12 cellular contexts compared by ENCODE assay signal in genomic region chr6:111971866-111972532, GRCh38.
A peak's percentile ranks its signal among the peaks of the same experiment; 100 is the strongest.
DNase-seq lines count a peak whose midpoint lies in the region; ATAC-seq and TF ChIP-seq lines count a peak whose summit lies in the region.
"Had no signal": no experiment of that assay in that cellular context is flagged by ENCODE, and none has a peak within 500 bp of the region (broad histone marks: within the 10 kb centered on the region; RNA-seq: fewer than 3 reads in every experiment).

No MANE protein-coding gene starts in this region.

- BruUV-seq in Caco-2 (replicated peaks; lab: Mats Ljungman, UMichigan) = no TSS peak

- H3K27ac ChIP-seq in left ventricle myocardium inferior (replicated peaks) (peak overlapping the region; percentile 76), left lung (peak overlapping the region; percentile 77 to 79), upper lobe of left lung (peak overlapping the region in 3 of 4 donors; percentile 71 to 79 (median 72))

- CTCF ChIA-PET in Caco-2 (lab: Charles Lee) = no interaction called here

- H3K4me1 Mint-ChIP-seq in activated naive CD8-positive, alpha-beta T cell (ENCODE audit: low read depth) = peaks cover 64% of the 10 kb centered on the region
- H3K4me1 Mint-ChIP-seq in Caco-2 (ENCODE audit: low read depth, unreplicated experiment) = peaks cover 11% of the 10 kb centered on the region
- H3K4me1 Mint-ChIP-seq: activated B cell treated with CpG ODN at 0.5 μM for 24 hours had no signal

- H3K4me1 ChIP-seq in left ventricle myocardium inferior = peaks cover 17% of the 10 kb centered on the region
- H3K4me1 ChIP-seq in left lung = peaks cover 0 to 35% of the 10 kb centered on the region in 2 donors
- peaks cover 15 to 19% (median 18%) of the 10 kb centered on the region in 4 donors for H3K4me1 ChIP-seq in upper lobe of left lung
- peaks cover 9% of the 10 kb centered on the region; the same call in 1 of the 2 replicates for H3K4me1 ChIP-seq in Caco-2

- peak overlapping the region; percentile 93 for H3K27ac Mint-ChIP-seq in activated naive CD8-positive, alpha-beta T cell
- H3K27ac Mint-ChIP-seq in Caco-2 (ENCODE audit: unreplicated experiment) = no peak overlapping the region
- H3K27ac Mint-ChIP-seq: activated B cell treated with CpG ODN at 0.5 μM for 24 hours had no signal

- no peaks in the 10 kb centered on the region for H3K9me3 Mint-ChIP-seq in activated naive CD8-positive, alpha-beta T cell (ENCODE audit: low read depth)
- H3K9me3 Mint-ChIP-seq in Caco-2 (ENCODE audit: unreplicated experiment) = no peaks in the 10 kb centered on the region
- H3K9me3 Mint-ChIP-seq: activated B cell treated with CpG ODN at 0.5 μM for 24 hours had no signal

- no peak for TF ChIP-seq POLR2A in upper lobe of left lung (IDR thresholded peaks at IDR 0.05)

- no peak overlapping the region for H3K4me3 ChIP-seq in left ventricle myocardium inferior
- H3K4me3 ChIP-seq in left lung = no peak overlapping the region
- no peak overlapping the region for H3K4me3 ChIP-seq in upper lobe of left lung
- no peak overlapping the region for H3K4me3 ChIP-seq in Caco-2 (ENCODE audit: low read depth, low read length)
- H3K4me3 ChIP-seq: upper lobe of right lung had no signal

- H3K4me3 Mint-ChIP-seq in activated naive CD8-positive, alpha-beta T cell = no peak overlapping the region
- no peak overlapping the region for H3K4me3 Mint-ChIP-seq in Caco-2 (ENCODE audit: unreplicated experiment)
- H3K4me3 Mint-ChIP-seq: activated B cell treated with CpG ODN at 0.5 μM for 24 hours had no signal

- WGBS in upper lobe of left lung, 2 donors = 89 to 94% methylated on average over 5 of the region's 5 CpGs

- intact Hi-C loops in left ventricle myocardium inferior (cut with micrococcal nuclease) = no loop called here
- intact Hi-C loops in Right ventricle myocardium superior (cut with DNase I) = no loop called here
- intact Hi-C loops in left lung (cut with DNase I) = no loop called here
- intact Hi-C loops in Caco-2 (cut with micrococcal nuclease; ENCODE audit: unreplicated experiment) = no loop called here

- no peaks in the 10 kb centered on the region for H3K27me3 ChIP-seq in left ventricle myocardium inferior (ENCODE audit: low read depth)
- H3K27me3 ChIP-seq in left lung = no peaks in the 10 kb centered on the region
- no peaks in the 10 kb centered on the region for H3K27me3 ChIP-seq in upper lobe of left lung
- H3K27me3 ChIP-seq in Caco-2 (replicated peaks; ENCODE audit: control insufficient read depth, insufficient read depth, low read length) = no peaks in the 10 kb centered on the region
- H3K27me3 ChIP-seq: upper lobe of right lung had no signal

- TF ChIP-seq CTCF in left ventricle myocardium inferior (IDR thresholded peaks at IDR 0.05; ENCODE audit: borderline replicate concordance) = no peak
- no peak for TF ChIP-seq CTCF in left lung (IDR thresholded peaks at IDR 0.05)
- no peak for TF ChIP-seq CTCF in upper lobe of left lung (IDR thresholded peaks at IDR 0.05)
- no peak for TF ChIP-seq CTCF in Caco-2 (IDR thresholded peaks at IDR 0.05; ENCODE audit: insufficient read depth in 1 of 2, low read depth in 1 of 2, low read length in 1 of 2, severe bottlenecking in 1 of 2, unreplicated experiment in 1 of 2)

- H3K9me3 ChIP-seq in left ventricle myocardium inferior (replicated peaks) (no peaks in the 10 kb centered on the region), left lung (no peaks in the 10 kb centered on the region), upper lobe of left lung (no peaks in the 10 kb centered on the region), Caco-2 (no peaks in the 10 kb centered on the region)
- H3K9me3 ChIP-seq: upper lobe of right lung had no signal

- DNase-seq in left ventricle myocardium inferior (no peak), Right ventricle myocardium superior (no peak), left lung (no peak), upper lobe of left lung (no peak), NCI-H187 (lab: John Stamatoyannopoulos, UW) (no peak), Caco-2 (no peak)
- DNase-seq in activated effector memory CD4-positive, alpha-beta T cell treated with Interleukin-2 at 50 U/mL for 16 hours = no peak
- DNase-seq: activated B cell treated with CpG ODN at 0.5 μM for 24 hours, head of caudate nucleus, KG1, upper lobe of right lung had no signal

- POLR2A ChIA-PET in Caco-2 (lab: Charles Lee) = no interaction called here

- ATAC-seq in Right ventricle myocardium superior (ENCODE audit: poor library complexity) (no peak), left lung (no peak), upper lobe of left lung (ENCODE audit: low FRiP score in 2 of 2) (no peak)
- ATAC-seq: upper lobe of right lung had no signal

- no peaks in the 10 kb centered on the region for H3K36me3 ChIP-seq in left ventricle myocardium inferior
- no peaks in the 10 kb centered on the region for H3K36me3 ChIP-seq in left lung
- H3K36me3 ChIP-seq in upper lobe of left lung = no peaks in the 10 kb centered on the region
- no peaks in the 10 kb centered on the region for H3K36me3 ChIP-seq in Caco-2 (ENCODE audit: control insufficient read depth, insufficient read depth, low read length)
- H3K36me3 ChIP-seq: upper lobe of right lung had no signal

- H3K27me3 Mint-ChIP-seq in activated naive CD8-positive, alpha-beta T cell = no peaks in the 10 kb centered on the region
- H3K27me3 Mint-ChIP-seq in Caco-2 (ENCODE audit: insufficient read depth, unreplicated experiment) = peaks cover 9% of the 10 kb centered on the region

- TF ChIP-seq EP300 in upper lobe of left lung (IDR thresholded peaks at IDR 0.05) = no peak

- H3K36me3 Mint-ChIP-seq in activated naive CD8-positive, alpha-beta T cell = peaks cover 2% of the 10 kb centered on the region
- no peaks in the 10 kb centered on the region for H3K36me3 Mint-ChIP-seq in Caco-2 (ENCODE audit: insufficient read depth, unreplicated experiment)
